ENCODE assay signal across 1 cellular context in genomic region chr2:103875111-103875510, GRCh38.
TF ChIP-seq lines count a peak whose summit lies in the region.

No MANE protein-coding gene starts in this region.

TF ChIP-seq in GM23338, 12 proteins besides CTCF, POLR2A, EP300 and RAD21:
- TF ChIP-seq ZNF462 (CRISPR knock-in tag; IDR thresholded peaks at IDR 0.05) (peak; percentile 78), NANOG (IDR thresholded peaks at IDR 0.05; ENCODE audit: borderline replicate concordance) (no peak), EZH2 (IDR thresholded peaks at IDR 0.05; ENCODE audit: low read depth, unreplicated experiment) (no peak), JUNB (IDR thresholded peaks at IDR 0.05; ENCODE audit: unreplicated experiment) (no peak), STAT1 (IDR thresholded peaks at IDR 0.05; ENCODE audit: unreplicated experiment) (no peak)
- TF ChIP-seq, protein P1, sequence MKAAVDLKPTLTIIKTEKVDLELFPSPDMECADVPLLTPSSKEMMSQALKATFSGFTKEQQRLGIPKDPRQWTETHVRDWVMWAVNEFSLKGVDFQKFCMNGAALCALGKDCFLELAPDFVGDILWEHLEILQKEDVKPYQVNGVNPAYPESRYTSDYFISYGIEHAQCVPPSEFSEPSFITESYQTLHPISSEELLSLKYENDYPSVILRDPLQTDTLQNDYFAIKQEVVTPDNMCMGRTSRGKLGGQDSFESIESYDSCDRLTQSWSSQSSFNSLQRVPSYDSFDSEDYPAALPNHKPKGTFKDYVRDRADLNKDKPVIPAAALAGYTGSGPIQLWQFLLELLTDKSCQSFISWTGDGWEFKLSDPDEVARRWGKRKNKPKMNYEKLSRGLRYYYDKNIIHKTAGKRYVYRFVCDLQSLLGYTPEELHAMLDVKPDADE (IDR thresholded peaks at IDR 0.05) = no peak
